ENCODE assay signal across 22 cellular contexts in genomic region chr18:51513525-51513924, GRCh38.
DNase-seq lines count a peak whose midpoint lies in the region; ATAC-seq and TF ChIP-seq lines count a peak whose summit lies in the region.
"Had no signal": no experiment of that assay in that cellular context is flagged by ENCODE, and none has a peak within 500 bp of the region (broad histone marks: within the 10 kb centered on the region; RNA-seq: fewer than 3 reads in every experiment).

No MANE protein-coding gene starts in this region.

- H3K9me3 Mint-ChIP-seq in stimulated activated naive CD8-positive, alpha-beta T cell treated with anti-CD3 and anti-CD28 coated beads, Interleukin-15, amount 100 ng/mL, for 72 hours, result peaks cover 0 to 7% of the 10 kb centered on the region in 2 donors
- H3K9me3 Mint-ChIP-seq: activated CD4-positive, alpha-beta T cell treated with anti-CD3 and anti-CD28 coated beads, Interleukin-2, amount 10 ng/mL, durations not matched to agents 7 days and 5 days; activated naive CD4-positive, alpha-beta T cell treated with anti-CD3 and anti-CD28 coated beads, Interleukin-2, amount 50 U/mL, for 72 hours; stimulated activated naive CD8-positive, alpha-beta T cell treated with anti-CD3 and anti-CD28 coated beads, Interleukin-15, Interleukin-2, amounts not matched to agents 100 ng/mL and 50 ng/mL, for 24 hours had no signal

- no peak overlapping the region for H3K4me3 Mint-ChIP-seq in stimulated activated naive CD8-positive, alpha-beta T cell treated with anti-CD3 and anti-CD28 coated beads, Interleukin-15, amount 100 ng/mL, for 72 hours
- H3K4me3 Mint-ChIP-seq: activated CD4-positive, alpha-beta T cell treated with anti-CD3 and anti-CD28 coated beads, Interleukin-2, amount 10 ng/mL, durations not matched to agents 7 days and 5 days; activated CD8-positive, alpha-beta memory T cell treated with anti-CD3 and anti-CD28 coated beads, Interleukin-2, amount 10 ng/mL, durations not matched to agents 7 days and 5 days; activated T-helper 1 cell treated with anti-CD3 and anti-CD28 coated beads, Interleukin-12 subunit alpha, Interleukin-12 subunit beta, Interleukin-2, Interleukin-4 antibody, amounts not matched to agents 30 ng/mL and 10 ng/mL and 1 ng/mL, durations not matched to agents 14 hours and 24 hours and 36 hours; memory B cell; stimulated activated naive CD8-positive, alpha-beta T cell treated with anti-CD3 and anti-CD28 coated beads, Interleukin-15, Interleukin-2, amounts not matched to agents 100 ng/mL and 50 ng/mL, for 24 hours had no signal

- CTCF ChIA-PET in HEK293T (lab: Yijun Ruan, JAX), result no interaction called here

- H3K27me3 Mint-ChIP-seq in stimulated activated naive CD8-positive, alpha-beta T cell treated with anti-CD3 and anti-CD28 coated beads, Interleukin-15, amount 100 ng/mL, for 72 hours, result peaks cover 16% of the 10 kb centered on the region
- H3K27me3 Mint-ChIP-seq: activated CD8-positive, alpha-beta memory T cell treated with anti-CD3 and anti-CD28 coated beads, Interleukin-2, amount 10 ng/mL, durations not matched to agents 7 days and 5 days had no signal

- POLR2A ChIA-PET in HEK293T (lab: Yijun Ruan, JAX), result no interaction called here

- no peak overlapping the region for H3K27ac Mint-ChIP-seq in stimulated activated naive CD8-positive, alpha-beta T cell treated with anti-CD3 and anti-CD28 coated beads, Interleukin-15, amount 100 ng/mL, for 72 hours
- H3K27ac Mint-ChIP-seq: activated CD4-positive, alpha-beta T cell treated with anti-CD3 and anti-CD28 coated beads, Interleukin-2, amount 10 ng/mL, durations not matched to agents 7 days and 5 days; activated CD8-positive, alpha-beta memory T cell treated with anti-CD3 and anti-CD28 coated beads, Interleukin-2, amount 10 ng/mL, durations not matched to agents 7 days and 5 days; activated naive CD4-positive, alpha-beta T cell treated with anti-CD3 and anti-CD28 coated beads, Interleukin-2, amount 50 U/mL, for 72 hours; activated T-helper 1 cell treated with anti-CD3 and anti-CD28 coated beads, Interleukin-12 subunit alpha, Interleukin-12 subunit beta, Interleukin-2, Interleukin-4 antibody, amounts not matched to agents 30 ng/mL and 10 ng/mL and 1 ng/mL, durations not matched to agents 14 hours and 24 hours and 36 hours; memory B cell; stimulated activated naive CD8-positive, alpha-beta T cell treated with anti-CD3 and anti-CD28 coated beads, Interleukin-15, Interleukin-2, amounts not matched to agents 100 ng/mL and 50 ng/mL, for 24 hours had no signal

- no peak overlapping the region for H3K4me3 ChIP-seq in LNCaP clone FGC (ENCODE audit: low read depth, low read length)
- no peak overlapping the region for H3K4me3 ChIP-seq in coronary artery
- H3K4me3 ChIP-seq: gastroesophageal sphincter, SJCRH30, tibial nerve had no signal

- no peak for ATAC-seq in stimulated activated naive CD8-positive, alpha-beta T cell treated with anti-CD3 and anti-CD28 coated beads, Interleukin-15, amount 100 ng/mL, for 72 hours
- ATAC-seq: activated CD8-positive, alpha-beta memory T cell treated with anti-CD3 and anti-CD28 coated beads, Interleukin-2, amount 10 ng/mL, durations not matched to agents 7 days and 5 days; activated naive CD4-positive, alpha-beta T cell treated with anti-CD3 and anti-CD28 coated beads, Interleukin-2, amount 50 U/mL, for 72 hours; gastroesophageal sphincter had no signal

- TF ChIP-seq CTCF in LNCaP clone FGC (IDR thresholded peaks at IDR 0.05; ENCODE audit: control insufficient read depth, extremely low read depth, insufficient read depth), result no peak
- no peak for TF ChIP-seq CTCF in coronary artery (IDR thresholded peaks at IDR 0.05)

- peak; percentile 83 for DNase-seq in DMS53 treated with DMSO at 0.1 percent for 48 hours (lab: John Stamatoyannopoulos, UW; ENCODE audit: unreplicated experiment)
- DNase-seq in LNCaP clone FGC (ENCODE audit: low read depth), result peak; percentile 13
- peak; percentile 50 for DNase-seq in amniotic epithelial cell (ENCODE audit: low read depth)
- DNase-seq in kidney tubule cell (ENCODE audit: low spot score), result peak; percentile 42
- DNase-seq in HEK293T (ENCODE audit: extremely low spot score), result no peak
- no peak for DNase-seq in stimulated activated naive CD8-positive, alpha-beta T cell treated with anti-CD3 and anti-CD28 coated beads, Interleukin-15, amount 100 ng/mL, for 72 hours
- no peak for DNase-seq in coronary artery (ENCODE audit: low spot score)
- DNase-seq: activated CD4-positive, alpha-beta T cell treated with anti-CD3 and anti-CD28 coated beads, Interleukin-2, amount 10 ng/mL, durations not matched to agents 7 days and 5 days; activated CD8-positive, alpha-beta memory T cell treated with anti-CD3 and anti-CD28 coated beads, Interleukin-2, amount 10 ng/mL, durations not matched to agents 7 days and 5 days; AML-193; effector CD4-positive, alpha-beta T cell; islet precursor cell; NCI-H2107; NCI-H526; SJCRH30; T-helper 1 cell had no signal

- H3K4me1 Mint-ChIP-seq in stimulated activated naive CD8-positive, alpha-beta T cell treated with anti-CD3 and anti-CD28 coated beads, Interleukin-15, amount 100 ng/mL, for 72 hours, result no peaks in the 10 kb centered on the region
- H3K4me1 Mint-ChIP-seq: activated CD4-positive, alpha-beta T cell treated with anti-CD3 and anti-CD28 coated beads, Interleukin-2, amount 10 ng/mL, durations not matched to agents 7 days and 5 days; activated CD8-positive, alpha-beta memory T cell treated with anti-CD3 and anti-CD28 coated beads, Interleukin-2, amount 10 ng/mL, durations not matched to agents 7 days and 5 days; memory B cell had no signal

- no peak overlapping the region for H3K27ac ChIP-seq in coronary artery
- H3K27ac ChIP-seq: gastroesophageal sphincter, SJCRH30, tibial nerve had no signal

TF ChIP-seq in HEK293T, 16 proteins besides CTCF, POLR2A, EP300 and RAD21:
- no peak for TF ChIP-seq ELF4 (IDR thresholded peaks at IDR 0.05)
- TF ChIP-seq L3MBTL2 (conservative IDR thresholded peaks at IDR 0.05), result no peak
- no peak for TF ChIP-seq FOXK2 (IDR thresholded peaks at IDR 0.05)
- no peak for TF ChIP-seq TARDBP (IDR thresholded peaks at IDR 0.05)
- TF ChIP-seq LEF1 (IDR thresholded peaks at IDR 0.05; ENCODE audit: borderline replicate concordance), result no peak
- TF ChIP-seq ZNF384 (IDR thresholded peaks at IDR 0.05), result no peak
- no peak for TF ChIP-seq SP1 (IDR thresholded peaks at IDR 0.05)
- TF ChIP-seq FOXA1 (IDR thresholded peaks at IDR 0.05), result no peak
- TF ChIP-seq NFRKB (IDR thresholded peaks at IDR 0.05), result no peak
- TF ChIP-seq SUZ12 (IDR thresholded peaks at IDR 0.05), result no peak
- TF ChIP-seq BHLHE40 (IDR thresholded peaks at IDR 0.05; ENCODE audit: borderline replicate concordance), result no peak
- TF ChIP-seq ARNT (IDR thresholded peaks at IDR 0.05), result no peak
- no peak for TF ChIP-seq PKNOX1 (IDR thresholded peaks at IDR 0.05)
- no peak for TF ChIP-seq FOXM1 (IDR thresholded peaks at IDR 0.05; ENCODE audit: borderline replicate concordance)
- TF ChIP-seq HDGF (IDR thresholded peaks at IDR 0.05; ENCODE audit: borderline replicate concordance), result no peak
- TF ChIP-seq CTBP1 (IDR thresholded peaks at IDR 0.05; ENCODE audit: borderline replicate concordance), result no peak

Comparison
In these comparisons a context has a peak if more than half of its experiments do, and no peak if none do; other contexts are left out.
1. DNase-seq: peak in DMS53 treated with DMSO at 0.1 percent for 48 hours (single experiment), LNCaP clone FGC (single experiment), amniotic epithelial cell (single experiment) and kidney tubule cell (single experiment); none in HEK293T (single experiment), stimulated activated naive CD8-positive, alpha-beta T cell treated with anti-CD3 and anti-CD28 coated beads, Interleukin-15, amount 100 ng/mL, for 72 hours (0 of 2) and coronary artery (single experiment).